Comparison of ENCODE assay signal across 8 cellular contexts in genomic region chr9:132163457-132163875, GRCh38. TPM values are rescaled to one million over a fixed set of nuclear protein-coding genes. Genes with fewer than 3 reads are reported as not detected.
DNase-seq lines count a peak whose midpoint lies in the region; ATAC-seq and TF ChIP-seq lines count a peak whose summit lies in the region.

No MANE protein-coding gene starts in this region.

- H3K4me3 Mint-ChIP-seq in naive B cell, result peak overlapping the region in 5 of 8 donors; percentile 47 to 94 (median 76)

- peak overlapping the region; percentile 7 for H3K4me3 ChIP-seq in AG09309 (ENCODE audit: control insufficient read depth, low read depth, low read length)
- peak overlapping the region; percentile 75 for H3K4me3 ChIP-seq in HL-60 (replicated peaks; ENCODE audit: insufficient read depth, low read length)
- peak overlapping the region; percentile 54 to 91 (median 78) for H3K4me3 ChIP-seq in dorsolateral prefrontal cortex

- H3K27me3 ChIP-seq in HL-60 (ENCODE audit: insufficient read depth, poor library complexity, severe bottlenecking) (no peaks in the 10 kb centered on the region), dorsolateral prefrontal cortex (peaks cover 0 to 7% (median 0%) of the 10 kb centered on the region in 45 donors)

- H3K9me3 Mint-ChIP-seq in naive B cell, result no peaks in the 10 kb centered on the region

- TF ChIP-seq CTCF in AG09309 (IDR thresholded peaks at IDR 0.05; ENCODE audit: control insufficient read depth, insufficient read depth, low read depth, low read length, missing control alignments) (no peak), HL-60 (IDR thresholded peaks at IDR 0.05; ENCODE audit: insufficient read depth, low read length) (no peak), dorsolateral prefrontal cortex (IDR thresholded peaks at IDR 0.05 in 54 of 56, conservative IDR thresholded peaks at IDR 0.05 in 2 of 56; ENCODE audit: low read depth in 1 of 56, partially characterized antibody in 56 of 56) (peak in 3 of 56 donors; percentile 8 to 20 (median 11))

- peaks cover 59 to 76% (median 72%) of the 10 kb centered on the region in 3 donors for H3K27me3 Mint-ChIP-seq in naive B cell

- H3K27ac ChIP-seq in HL-60 (replicated peaks) (no peak overlapping the region), dorsolateral prefrontal cortex (peak overlapping the region in 22 of 59 donors; percentile 9 to 73 (median 39))

- ATAC-seq in naive B cell (ENCODE audit: low read depth in 2 of 2), result no peak
- ATAC-seq in GM18505 (IDR thresholded peaks at IDR 0.05; ENCODE audit: unreplicated experiment), result no peak
- no peak for ATAC-seq in GM19035 (IDR thresholded peaks at IDR 0.05; ENCODE audit: unreplicated experiment)
- ATAC-seq in GM18873 (IDR thresholded peaks at IDR 0.05; ENCODE audit: low FRiP score, unreplicated experiment), result no peak
- ATAC-seq in esophagus mucosa, result no peak

- intact Hi-C loops in dorsolateral prefrontal cortex (cut with DNase I), result loop anchor here in 1 of 2 donors (1.0 to 10.0 kb wide), 3 partner anchors 22 to 149 kb away; partner anchors contain the start of gene MED27

- peaks cover 8 to 17% (median 13%) of the 10 kb centered on the region in 3 donors for H3K4me1 Mint-ChIP-seq in naive B cell

- TF ChIP-seq POLR2A in GM18505 (IDR thresholded peaks at IDR 0.05; ENCODE audit: borderline replicate concordance, extremely low read depth, insufficient read depth, insufficient read length), result no peak

- no peak overlapping the region for H3K27ac Mint-ChIP-seq in naive B cell

- DNase-seq in AG09309 (ENCODE audit: low read depth), result no peak
- DNase-seq in HL-60 (ENCODE audit: low read depth in 1 of 2, low spot score in 1 of 2), result peak in 1 of 2 experiments; percentile 27
- DNase-seq in dorsolateral prefrontal cortex, result no peak
- no peak for DNase-seq in naive B cell

- peaks cover 0 to 7% of the 10 kb centered on the region in 2 donors for H3K36me3 Mint-ChIP-seq in naive B cell

RNA-seq across cellular contexts. Expression of gene NTNG2, which starts 1.6 kb away (rescaled TPM):
- total RNA-seq in dorsolateral prefrontal cortex (10 to 100 TPM; 21.7 to 81.3 (median 41.4) TPM), esophagus mucosa (0.24 TPM)
- polyA plus RNA-seq in naive B cell (ENCODE audit: low read depth in 6 of 6), result 1 to 10 TPM in 4 of 6 donors, under 1 TPM in 2; 0.35 to 4.0 (median 1.4) TPM

Comparison
In these comparisons a context has a peak if more than half of its experiments do, and no peak if none do; other contexts are left out.
1. H3K4me3 ChIP-seq: peak in every context shown above with its lines; median percentile 78 in dorsolateral prefrontal cortex; 75 in HL-60; 7 in AG09309.
2. RNA of gene NTNG2, which starts 1.6 kb away (total RNA-seq): 21.7 to 81.3 TPM in dorsolateral prefrontal cortex; 0.24 TPM in esophagus mucosa (single experiment); every median in the first group is over 10 times any median in the second.